In the genomic region with DNA sequence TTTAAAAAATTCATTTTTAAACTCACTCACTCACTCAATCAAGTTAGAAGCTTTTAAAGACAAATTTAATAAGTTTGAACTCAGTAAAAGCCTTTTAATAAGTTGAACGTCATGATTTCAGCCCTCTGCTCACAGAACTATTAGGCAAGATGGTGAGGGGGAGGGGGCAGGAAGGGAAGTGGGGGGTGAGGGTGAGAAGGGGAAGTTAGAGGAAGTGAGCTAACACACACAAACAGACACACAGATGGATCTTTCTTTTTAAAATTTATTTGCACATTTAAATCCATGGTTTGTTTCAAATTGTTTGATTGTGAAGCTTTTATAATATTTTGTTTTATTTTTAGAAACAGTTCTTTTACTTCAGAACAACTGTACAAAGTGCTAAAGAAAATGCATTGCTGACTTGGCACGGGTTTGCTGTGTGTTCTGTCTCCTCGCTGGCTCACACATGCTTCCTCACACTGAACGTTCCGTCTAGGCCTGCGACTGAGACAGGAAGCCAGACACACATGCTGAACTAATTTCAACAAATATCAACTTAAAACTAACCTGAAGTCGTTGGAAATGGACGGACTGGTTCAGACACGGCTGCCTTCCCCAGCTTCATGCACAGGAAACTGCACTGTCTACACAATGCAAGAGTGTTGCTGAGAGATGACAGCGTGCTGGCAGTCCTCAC, we compare ENCODE assay signal across 8 cellular contexts. TPM values are rescaled to one million over a fixed set of nuclear protein-coding genes. Genes with fewer than 3 reads are reported as not detected.
DNase-seq lines count a peak whose midpoint lies in the region; ATAC-seq lines count a peak whose summit lies in the region.

No MANE protein-coding gene starts in this region.

- peak; percentile 76 for DNase-seq in Ammon's horn (ENCODE audit: low spot score)
- DNase-seq in NOMO-1 (lab: John Stamatoyannopoulos, UW; ENCODE audit: unreplicated experiment in 2 of 2): peak; percentile 87 to 89
- peak; percentile 84 for DNase-seq in activated naive CD4-positive, alpha-beta T cell treated with anti-CD3 and anti-CD28 coated beads for 36 hours
- peak; percentile 49 for DNase-seq in left ventricle myocardium superior
- peak; percentile 41 to 56 for DNase-seq in stimulated activated CD4-positive, alpha-beta T cell treated with anti-CD3 and anti-CD28 coated beads, Interleukin-2, amount 100 ng/mL, for 24 hours
- DNase-seq in COLO829 (ENCODE audit: low spot score): no peak
- DNase-seq in NCI-H2227 (lab: John Stamatoyannopoulos, UW; ENCODE audit: unreplicated experiment): no peak

- H3K27ac Mint-ChIP-seq in activated naive CD4-positive, alpha-beta T cell treated with anti-CD3 and anti-CD28 coated beads for 36 hours: peak overlapping the region; percentile 99

- no peaks in the 10 kb centered on the region for H3K27me3 Mint-ChIP-seq in activated naive CD4-positive, alpha-beta T cell treated with anti-CD3 and anti-CD28 coated beads for 36 hours (ENCODE audit: low read depth)

- peak; percentile 94 for ATAC-seq in left ventricle myocardium superior
- ATAC-seq in HG03469 (IDR thresholded peaks at IDR 0.05; ENCODE audit: unreplicated experiment): no peak

- peaks cover 11% of the 10 kb centered on the region for H3K9me3 Mint-ChIP-seq in activated naive CD4-positive, alpha-beta T cell treated with anti-CD3 and anti-CD28 coated beads for 36 hours

- peaks cover 27% of the 10 kb centered on the region for H3K36me3 Mint-ChIP-seq in activated naive CD4-positive, alpha-beta T cell treated with anti-CD3 and anti-CD28 coated beads for 36 hours (ENCODE audit: low read depth)

- H3K4me1 Mint-ChIP-seq in activated naive CD4-positive, alpha-beta T cell treated with anti-CD3 and anti-CD28 coated beads for 36 hours (ENCODE audit: low read depth): peaks cover 48% of the 10 kb centered on the region

- peak overlapping the region; percentile 83 for H3K4me3 Mint-ChIP-seq in activated naive CD4-positive, alpha-beta T cell treated with anti-CD3 and anti-CD28 coated beads for 36 hours

- intact Hi-C loops in activated naive CD4-positive, alpha-beta T cell treated with anti-CD3 and anti-CD28 coated beads for 36 hours (cut with micrococcal nuclease): loop anchor here (1.0 to 10.0 kb wide), 5 partner anchors 9 to 1627 kb away; no protein-coding TSS in a partner anchor
- intact Hi-C loops in left ventricle myocardium superior (cut with micrococcal nuclease): no loop called here

- CTCF ChIA-PET in activated naive CD4-positive, alpha-beta T cell treated with anti-CD3 and anti-CD28 coated beads for 36 hours (lab: Charles Lee): interaction anchor here (0.7 to 1.5 kb wide), 5 partner anchors 8 to 349 kb away, joined by 3 to 9 read pairs (median 3); a partner anchor contains a TSS

RNA-seq across cellular contexts. Expression of a gene that starts 7.9 kb away (rescaled TPM):
- under 1 TPM in 1 of 2 experiments, not detected in 1; 0.14 TPM for total RNA-seq in activated naive CD4-positive, alpha-beta T cell treated with anti-CD3 and anti-CD28 coated beads for 36 hours
- 0.15 TPM for total RNA-seq in left ventricle myocardium superior

Comparison
In these comparisons a context has a peak if more than half of its experiments do, and no peak if none do; other contexts are left out.
1. DNase-seq: peak in Ammon's horn (single experiment), NOMO-1 (2 of 2), activated naive CD4-positive, alpha-beta T cell treated with anti-CD3 and anti-CD28 coated beads for 36 hours (single experiment), left ventricle myocardium superior (single experiment) and stimulated activated CD4-positive, alpha-beta T cell treated with anti-CD3 and anti-CD28 coated beads, Interleukin-2, amount 100 ng/mL, for 24 hours (2 of 2); none in COLO829 (single experiment) and NCI-H2227 (single experiment).